ENCODE assay signal across 8 cellular contexts in genomic region chr3:53773586-53774368, GRCh38.
DNase-seq lines count a peak whose midpoint lies in the region; ATAC-seq, FAIRE-seq and TF ChIP-seq lines count a peak whose summit lies in the region.

No MANE protein-coding gene starts in this region.

- no peak for TF ChIP-seq CTCF in pancreas (IDR thresholded peaks at IDR 0.05)

- no peak for FAIRE-seq in pancreas (lab: Jason Lieb, UNC)

- no peaks in the 10 kb centered on the region for H3K9me3 ChIP-seq in pancreas

- H3K36me3 ChIP-seq in pancreas, result no peaks in the 10 kb centered on the region

- H3K4me3 ChIP-seq in pancreas, result no peak overlapping the region

- H3K27me3 ChIP-seq in pancreas, result no peaks in the 10 kb centered on the region

- DNase-seq in amniotic epithelial cell (ENCODE audit: low read depth) (peak; percentile 78), pancreas (peak in 1 of 6 donors; percentile 31), middle frontal gyrus (ENCODE audit: extremely low spot score, low spot score) (no peak), retina (no peak), ureter (ENCODE audit: low spot score) (no peak), NCI-H510A (lab: John Stamatoyannopoulos, UW) (no peak)

- WGBS in pancreas, 2 donors, result 64 to 71% methylated on average over 10 of the region's 10 CpGs

- H3K27ac ChIP-seq in pancreas, result no peak overlapping the region

- intact Hi-C loops in pancreas (cut with DNase I), result no loop called here

- ATAC-seq in GM18861 (IDR thresholded peaks at IDR 0.05; ENCODE audit: unreplicated experiment) (peak; percentile 80), HG02840 (IDR thresholded peaks at IDR 0.05; ENCODE audit: low FRiP score, unreplicated experiment) (peak; percentile 80), pancreas (peak; percentile 48 to 66 (median 60))

- peaks cover 0 to 6% (median 0%) of the 10 kb centered on the region in 3 donors for H3K4me1 ChIP-seq in pancreas
